In genomic region chr3:189961086-189961485, GRCh38 we compare ENCODE assay signal across 7 cellular contexts.
DNase-seq lines count a peak whose midpoint lies in the region; TF ChIP-seq lines count a peak whose summit lies in the region.
"Not testable (repeated sequence)": the region's sequence is repeated elsewhere in the genome, so short reads cannot be mapped to it uniquely, and the experiment has no call there.

No MANE protein-coding gene starts in this region.

- not testable (repeated sequence) for BruUV-seq in PC-9 (replicated peaks; lab: Mats Ljungman, UMichigan)

- H4K20me1 ChIP-seq in GM23248 (ENCODE audit: insufficient read depth); KMS-11 (ENCODE audit: insufficient read depth); PC-9 (ENCODE audit: insufficient read depth): not testable (repeated sequence)

- H3K27me3 Mint-ChIP-seq in endodermal cell (ENCODE audit: insufficient read depth); nephron (ENCODE audit: low read depth): not testable (repeated sequence)

- not testable (repeated sequence) for H3K4me3 Mint-ChIP-seq in endodermal cell, nephron

- intact Hi-C loops in PC-9 (cut with micrococcal nuclease; ENCODE audit: unreplicated experiment): loop anchor here (1.0 to 10.0 kb wide), 7 partner anchors 56 to 1090 kb away; partner anchors contain the start of gene IL1RAP

- not testable (repeated sequence) for H3K4me1 ChIP-seq in GM23248 (ENCODE audit: insufficient read depth); KMS-11 (ENCODE audit: low read depth, poor library complexity, severe bottlenecking); PC-9 (replicated peaks; ENCODE audit: insufficient read depth); endodermal cell (ENCODE audit: control insufficient read depth, insufficient read depth, low read length)

- POLR2A ChIA-PET in PC-9 (lab: Charles Lee; ENCODE audit: unreplicated experiment): not testable (repeated sequence)

- peak; percentile 33 for DNase-seq in EH (ENCODE audit: low read depth)
- DNase-seq in GM23248, PC-9, endodermal cell: not testable (repeated sequence)

- H2AFZ ChIP-seq in GM23248 (0 out of 2 replicates have a peak overlapping the region, but pooled peaks have one; percentile 25), KMS-11 (ENCODE audit: low read depth) (peak overlapping the region; percentile 63)
- H2AFZ ChIP-seq in PC-9: not testable (repeated sequence)

- CTCF ChIA-PET in PC-9 (lab: Charles Lee): interaction anchor here (0.6 to 2.1 kb wide), 10 partner anchors 14 to 736 kb away, joined by 3 to 15 read pairs (median 4); partner anchors contain the start of gene CLDN1

- H3K27ac Mint-ChIP-seq in endodermal cell (peak overlapping the region; percentile 31), nephron (peak overlapping the region in 2 of 3 experiments; percentile 45 to 58)

- H3K79me2 ChIP-seq in GM23248 (ENCODE audit: insufficient read depth); KMS-11 (ENCODE audit: insufficient read depth, low read depth); PC-9 (ENCODE audit: low read depth): not testable (repeated sequence)

- not testable (repeated sequence) for H3F3A ChIP-seq in GM23248 (ENCODE audit: insufficient read depth); PC-9 (ENCODE audit: insufficient read depth, low read depth)

- not testable (repeated sequence) for H3K4me1 Mint-ChIP-seq in endodermal cell, nephron

- not testable (repeated sequence) for H3K9me3 ChIP-seq in GM23248 (ENCODE audit: low read depth); PC-9 (ENCODE audit: insufficient read depth, low read depth); endodermal cell (ENCODE audit: control insufficient read depth, low read length)

- H3K36me3 ChIP-seq in GM23248 (ENCODE audit: low read depth); KMS-11 (ENCODE audit: insufficient read depth); PC-9 (ENCODE audit: low read depth): not testable (repeated sequence)
- H3K36me3 ChIP-seq in endodermal cell (ENCODE audit: control insufficient read depth, insufficient read depth, low read length): peaks cover 82% of the 10 kb centered on the region

- in situ Hi-C loops in GM23248 (cut with MboI): loop anchor here (5.0 to 25.0 kb wide), 3 partner anchors 236 to 476 kb away; partner anchors contain the start of genes CLDN1 and TMEM207

- H3K27me3 ChIP-seq in GM23248 (replicated peaks; ENCODE audit: insufficient read depth); KMS-11 (ENCODE audit: insufficient read depth, low read depth); PC-9 (ENCODE audit: insufficient read depth, low read depth); endodermal cell (ENCODE audit: control insufficient read depth, insufficient read depth, low read length, poor library complexity, severe bottlenecking): not testable (repeated sequence)

- not testable (repeated sequence) for TF ChIP-seq CTCF in KMS-11 (conservative IDR thresholded peaks at IDR 0.05; ENCODE audit: low read depth, low read length); PC-9 (conservative IDR thresholded peaks at IDR 0.05); VCaP (conservative IDR thresholded peaks at IDR 0.05); endodermal cell (conservative IDR thresholded peaks at IDR 0.05); nephron (IDR thresholded peaks at IDR 0.05; ENCODE audit: unreplicated experiment in 3 of 3)

- not testable (repeated sequence) for H3K9me3 Mint-ChIP-seq in endodermal cell, nephron

- H3K36me3 Mint-ChIP-seq in endodermal cell (ENCODE audit: low read depth): peaks cover 83% of the 10 kb centered on the region
- H3K36me3 Mint-ChIP-seq in nephron (ENCODE audit: low read depth): peaks cover 68% of the 10 kb centered on the region

- H3K27ac ChIP-seq in GM23248; KMS-11; PC-9; endodermal cell (ENCODE audit: low read depth, low read length): not testable (repeated sequence)
- H3K27ac ChIP-seq in VCaP: peak overlapping the region; percentile 42; the same call in 1 of the 2 replicates

- H3K9me2 ChIP-seq in GM23248 (ENCODE audit: insufficient read depth); PC-9 (ENCODE audit: insufficient read depth): not testable (repeated sequence)

- H3K4me3 ChIP-seq in GM23248: peak overlapping the region; percentile 25; the same call in 1 of the 2 replicates
- H3K4me3 ChIP-seq in KMS-11 (IDR thresholded peaks at IDR 0.05; ENCODE audit: insufficient read depth, low read depth, low read length); PC-9; endodermal cell (ENCODE audit: low read length): not testable (repeated sequence)

- H3K9ac ChIP-seq in GM23248: 0 out of 2 replicates have a peak overlapping the region, but pooled peaks have one; percentile 3
- H3K9ac ChIP-seq in KMS-11; endodermal cell (ENCODE audit: extremely low read depth, low read length, poor library complexity, severe bottlenecking): not testable (repeated sequence)

- peak overlapping the region; percentile 56 for H3K4me2 ChIP-seq in GM23248 (ENCODE audit: unreplicated experiment)
- H3K4me2 ChIP-seq in KMS-11: peak overlapping the region; percentile 27
- peak overlapping the region; percentile 17; the same call in 1 of the 2 replicates for H3K4me2 ChIP-seq in PC-9

- 40 to 43% methylated on average over 10 of the region's 10 CpGs for WGBS in GM23248 (ENCODE audit: low coverage in 1 of 2, low lambda C conversion rate in 2 of 2, missing lambda C conversion rate in 2 of 2), 2 experiments
- WGBS in endodermal cell (ENCODE audit: insufficient coverage in 1 of 2, insufficient read length in 1 of 2), 2 experiments: 86 to 92% methylated on average over 10 of the region's 10 CpGs
